3 cellular contexts compared by ENCODE assay signal in genomic region chr6:31976065-31976464, GRCh38. TPM values are rescaled to one million over a fixed set of nuclear protein-coding genes. Genes with fewer than 3 reads are reported as not detected.
"Had no signal": no experiment of that assay in that cellular context is flagged by ENCODE, and none has a peak within 500 bp of the region (broad histone marks: within the 10 kb centered on the region; RNA-seq: fewer than 3 reads in every experiment).

No MANE protein-coding gene starts in this region.

RNA-seq across cellular contexts. Expression of gene CFB, which starts 30.2 kb away (rescaled TPM):
- total RNA-seq: NCI-H460, SJCRH30, SK-MEL-5 had no signal
